Comparison of ENCODE assay signal across 8 cellular contexts in the genomic region with DNA sequence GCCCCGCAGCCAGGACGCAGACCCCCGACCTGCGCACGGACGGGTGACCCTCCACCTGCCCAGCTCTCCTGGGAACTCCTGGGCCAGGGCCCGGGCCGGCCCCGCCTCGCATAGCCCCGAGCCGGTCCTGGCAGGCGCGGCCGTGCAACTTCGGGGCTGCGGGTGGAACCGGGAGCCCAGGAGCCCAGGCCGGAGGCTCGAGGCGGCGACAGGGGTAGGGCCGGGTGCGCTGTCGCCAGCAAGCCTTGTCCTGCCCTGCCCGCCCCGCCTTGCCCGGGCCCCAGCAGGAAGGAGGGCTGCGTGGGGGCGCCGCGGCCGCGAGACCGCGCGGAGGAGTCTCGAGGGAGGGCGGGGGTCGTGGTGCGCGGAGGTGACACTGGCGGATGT. TPM values are rescaled to one million over a fixed set of nuclear protein-coding genes. Genes with fewer than 3 reads are reported as not detected.
DNase-seq lines count a peak whose midpoint lies in the region; ATAC-seq and TF ChIP-seq lines count a peak whose summit lies in the region.

No MANE protein-coding gene starts in this region.

- H3K79me2 ChIP-seq in DOHH2 (ENCODE audit: control insufficient read depth, low read length) = peaks cover 47% of the 10 kb centered on the region

- ATAC-seq in HG03066 (IDR thresholded peaks at IDR 0.05; ENCODE audit: low read depth, unreplicated experiment) (peak; percentile 6), left lung (peak; percentile 37)

- no peak for TF ChIP-seq POLR2A in transverse colon (IDR thresholded peaks at IDR 0.05)

- H3F3A ChIP-seq in DOHH2 (ENCODE audit: control insufficient read depth, insufficient read depth) = peaks cover 19% of the 10 kb centered on the region

- in situ Hi-C loops in astrocyte of the spinal cord (cut with HindIII; ENCODE audit: low sequenced_read_pairs) = no loop called here
- in situ Hi-C loops in transverse colon (cut with MboI; ENCODE audit: low pct_ligation_motif_present in 1 of 4, low pct_unique_long_range_greater_than_20kb in 1 of 4, low sequenced_read_pairs in 3 of 4) = no loop called here
- in situ Hi-C loops in ACHN (cut with HindIII; ENCODE audit: low pct_ligation_motif_present, low pct_unique_long_range_greater_than_20kb, low sequenced_read_pairs) = no loop called here

- H3K9me2 ChIP-seq in DOHH2 (replicated peaks; ENCODE audit: control insufficient read depth, low read length) = no peaks in the 10 kb centered on the region

- peak overlapping the region; percentile 89 for H3K4me2 ChIP-seq in DOHH2 (ENCODE audit: low read length)

- H3K4me1 ChIP-seq in DOHH2 (ENCODE audit: control insufficient read depth, low read length) (peaks cover 52% of the 10 kb centered on the region), left lung (peaks cover 9 to 17% of the 10 kb centered on the region in 2 donors), transverse colon (peaks cover 11 to 15% (median 13%) of the 10 kb centered on the region in 4 donors)

- 4% methylated on average over 5 of the region's 43 CpGs; no CpG with 5 or more reads in 1 of the 2 donors for WGBS in transverse colon (ENCODE audit: low coverage in 1 of 2), 2 donors

- peaks cover 39% of the 10 kb centered on the region for H3K36me3 ChIP-seq in DOHH2 (ENCODE audit: control insufficient read depth, low read length)
- H3K36me3 ChIP-seq in left lung = peaks cover 0 to 26% of the 10 kb centered on the region in 2 donors
- H3K36me3 ChIP-seq in transverse colon = no peaks in the 10 kb centered on the region

- H3K27ac ChIP-seq in DOHH2 (ENCODE audit: low read depth, low read length) = peak overlapping the region; percentile 42; the same call in 1 of the 2 replicates
- peak overlapping the region; percentile 69 to 78 for H3K27ac ChIP-seq in left lung
- H3K27ac ChIP-seq in transverse colon = peak overlapping the region; percentile 81 to 87 (median 86)

- intact Hi-C loops in left lung (cut with DNase I) = no loop called here
- intact Hi-C loops in transverse colon (cut with DNase I; ENCODE audit: low total_unique reads) = no loop called here

- no peaks in the 10 kb centered on the region for H4K20me1 ChIP-seq in DOHH2 (ENCODE audit: control insufficient read depth, insufficient read depth, low read depth, low read length)

- peaks cover 7% of the 10 kb centered on the region; the same call in 1 of the 2 replicates for H3K9me3 ChIP-seq in DOHH2 (ENCODE audit: control insufficient read depth, insufficient read depth, low read length)
- peaks cover 0 to 7% of the 10 kb centered on the region in 2 donors for H3K9me3 ChIP-seq in left lung
- no peaks in the 10 kb centered on the region for H3K9me3 ChIP-seq in transverse colon

- H3K27me3 ChIP-seq in DOHH2 (ENCODE audit: control insufficient read depth, low read length) (no peaks in the 10 kb centered on the region), left lung (peaks cover 0 to 6% of the 10 kb centered on the region in 2 donors), transverse colon (peaks cover 9% of the 10 kb centered on the region)

- no peak for TF ChIP-seq EP300 in transverse colon (IDR thresholded peaks at IDR 0.05; ENCODE audit: low read depth)

- TF ChIP-seq CTCF in DOHH2 (IDR thresholded peaks at IDR 0.05; ENCODE audit: low read depth, low read length, poor library complexity, severe bottlenecking) (no peak), astrocyte of the spinal cord (IDR thresholded peaks at IDR 0.05; ENCODE audit: low read depth, low read length) (no peak), left lung (IDR thresholded peaks at IDR 0.05) (no peak), transverse colon (IDR thresholded peaks at IDR 0.05) (no peak)

- H3K4me3 ChIP-seq in DOHH2 (ENCODE audit: low read length) = peak overlapping the region; percentile 85
- H3K4me3 ChIP-seq in astrocyte of the spinal cord (ENCODE audit: low read depth, low read length) = peak overlapping the region; percentile 66
- H3K4me3 ChIP-seq in left lung = peak overlapping the region; percentile 90 to 95
- H3K4me3 ChIP-seq in transverse colon = peak overlapping the region; percentile 40 to 79 (median 68)

- DNase-seq in astrocyte of the spinal cord (ENCODE audit: low read depth, low spot score) (no peak), left lung (no peak), transverse colon (no peak), ACHN (no peak), NCI-H2081 treated with DMSO at 0.1 percent for 48 hours (lab: John Stamatoyannopoulos, UW) (no peak)
- DNase-seq in stimulated activated CD4-positive, alpha-beta T cell treated with anti-CD3 and anti-CD28 coated beads, Interleukin-2, amount 100 ng/mL, for 48 hours = no peak

RNA-seq across cellular contexts. Expression of a gene that starts 0.4 kb away (rescaled TPM):
- total RNA-seq in left lung (10 to 100 TPM; 15.5 to 21.7 TPM), transverse colon (10 to 100 TPM; 15.9 to 34.8 (median 19.6) TPM)

RNA-seq across cellular contexts. Expression of a gene that starts 11.2 kb away (rescaled TPM):
- total RNA-seq in left lung (under 1 TPM; 0.26 to 0.50 TPM), transverse colon (1 to 10 TPM in 1 of 4 donors, under 1 TPM in 3; 0.37 to 1.9 (median 0.50) TPM)
